8 cellular contexts compared by ENCODE assay signal in genomic region chr2:216110620-216111019, GRCh38. TPM values are rescaled to one million over a fixed set of nuclear protein-coding genes. Genes with fewer than 3 reads are reported as not detected.
DNase-seq lines count a peak whose midpoint lies in the region; TF ChIP-seq lines count a peak whose summit lies in the region.
"Had no signal": no experiment of that assay in that cellular context is flagged by ENCODE, and none has a peak within 500 bp of the region (broad histone marks: within the 10 kb centered on the region; RNA-seq: fewer than 3 reads in every experiment).

No MANE protein-coding gene starts in this region.

- peaks cover 33% of the 10 kb centered on the region for H3F3A ChIP-seq in smooth muscle cell (ENCODE audit: low read depth)

- DNase-seq in WERI-Rb-1 = no peak
- no peak for DNase-seq in foreskin fibroblast
- DNase-seq in smooth muscle cell (lab: John Stamatoyannopoulos, UW; ENCODE audit: unreplicated experiment) = no peak
- no peak for DNase-seq in NCI-H2171 (lab: John Stamatoyannopoulos, UW)
- no peak for DNase-seq in hypothalamus (lab: John Stamatoyannopoulos, UW)
- no peak for DNase-seq in ovary
- DNase-seq: NCI-H2029 treated with DMSO at 0.1 percent for 48 hours had no signal

- TF ChIP-seq CTCF in HEK293 (tag by site-specific recombination; IDR thresholded peaks at IDR 0.05) (no peak), WERI-Rb-1 (IDR thresholded peaks at IDR 0.05; ENCODE audit: low read depth, low read length) (no peak), foreskin fibroblast (IDR thresholded peaks at IDR 0.05; ENCODE audit: low read depth, low read length) (no peak), smooth muscle cell (IDR thresholded peaks at IDR 0.05; ENCODE audit: borderline replicate concordance, insufficient read depth, poor library complexity, severe bottlenecking) (no peak), ovary (IDR thresholded peaks at IDR 0.05) (no peak)

- H3K4me1 ChIP-seq in HEK293 (ENCODE audit: control insufficient read depth, insufficient read depth, low read length) = 0 out of 2 replicates have a peak, but pooled peaks cover 2% of the 10 kb centered on the region
- peaks cover 40% of the 10 kb centered on the region for H3K4me1 ChIP-seq in smooth muscle cell (ENCODE audit: low read depth)
- peaks cover 2% of the 10 kb centered on the region for H3K4me1 ChIP-seq in ovary (ENCODE audit: insufficient read depth)

- intact Hi-C loops in ovary (cut with DNase I) = no loop called here

- H3K4me2 ChIP-seq in smooth muscle cell = peak overlapping the region; percentile 93

- no peaks in the 10 kb centered on the region for H3K9me3 ChIP-seq in HEK293 (ENCODE audit: control insufficient read depth, insufficient read depth, low read depth, low read length)
- H3K9me3 ChIP-seq in WERI-Rb-1 (ENCODE audit: severe bottlenecking) = no peaks in the 10 kb centered on the region
- H3K9me3 ChIP-seq in smooth muscle cell (replicated peaks; ENCODE audit: low read depth) = no peaks in the 10 kb centered on the region
- H3K9me3 ChIP-seq in ovary = no peaks in the 10 kb centered on the region

- POLR2A ChIA-PET in HEK293 (lab: Yijun Ruan, JAX) = interaction anchor here (3.8 kb wide), 1 partner anchor 29 kb away, joined by 18 read pairs; the partner anchor contains the start of genes PECR and TMEM169

- H3K4me3 ChIP-seq in HEK293 (ENCODE audit: low read depth, low read length) (peak overlapping the region; percentile 92), WERI-Rb-1 (ENCODE audit: low read depth, low read length) (peak overlapping the region; percentile 70; the same call in 1 of the 2 replicates), foreskin fibroblast (ENCODE audit: low read depth in 1 of 2, low read length in 2 of 2) (peak overlapping the region; percentile 88 to 99), smooth muscle cell (peak overlapping the region; percentile 75), ovary (no peak overlapping the region)

- no peak overlapping the region for H2AFZ ChIP-seq in smooth muscle cell (ENCODE audit: low read depth)

- H4K20me1 ChIP-seq in smooth muscle cell (ENCODE audit: low read depth) = peaks cover 9% of the 10 kb centered on the region

- H3K79me2 ChIP-seq in smooth muscle cell (ENCODE audit: low read depth) = peaks cover 52% of the 10 kb centered on the region

- CTCF ChIA-PET in HEK293 (lab: Yijun Ruan, JAX) = interaction anchor here (0.6 to 1.6 kb wide), 11 partner anchors 10 to 406 kb away, joined by 3 to 5 read pairs (median 3); no protein-coding TSS in a partner anchor

- no peak for TF ChIP-seq POLR2A in ovary (IDR thresholded peaks at IDR 0.05)

- TF ChIP-seq EP300 in ovary (IDR thresholded peaks at IDR 0.05) = no peak

- H3K36me3 ChIP-seq in HEK293 (ENCODE audit: control insufficient read depth in 2 of 2, insufficient read depth in 1 of 2, low read length in 2 of 2) = peaks cover 9 to 50% of the 10 kb centered on the region in 2 experiments
- peaks cover 53% of the 10 kb centered on the region for H3K36me3 ChIP-seq in WERI-Rb-1
- no peaks in the 10 kb centered on the region for H3K36me3 ChIP-seq in smooth muscle cell (ENCODE audit: low read depth)
- no peaks in the 10 kb centered on the region for H3K36me3 ChIP-seq in ovary

- H3K27ac ChIP-seq in HEK293 (ENCODE audit: extremely low read depth, low read depth, low read length) = no peak overlapping the region
- H3K27ac ChIP-seq in WERI-Rb-1 = peak overlapping the region; percentile 95
- peak overlapping the region; percentile 68 for H3K27ac ChIP-seq in smooth muscle cell (ENCODE audit: low read depth)
- no peak overlapping the region for H3K27ac ChIP-seq in ovary

- peak overlapping the region; percentile 92 for H3K9ac ChIP-seq in smooth muscle cell (ENCODE audit: low read depth)

- H3K27me3 ChIP-seq in WERI-Rb-1 (ENCODE audit: insufficient read depth, low read depth, severe bottlenecking) = no peaks in the 10 kb centered on the region
- H3K27me3 ChIP-seq in smooth muscle cell (ENCODE audit: low read depth) = no peaks in the 10 kb centered on the region
- H3K27me3 ChIP-seq in ovary = no peaks in the 10 kb centered on the region

- WGBS in smooth muscle cell (ENCODE audit: low lambda C conversion rate) = 24% methylated on average over 1 of the region's 1 CpG
- 2 to 4% (median 3%) methylated on average over 1 of the region's 1 CpG for WGBS in ovary, 3 donors

TF ChIP-seq in HEK293, 187 proteins besides CTCF, POLR2A, EP300 and RAD21:
- TF ChIP-seq ZNF561 (tag by site-specific recombination; IDR thresholded peaks at IDR 0.05; ENCODE audit: borderline replicate concordance) (no peak), ZNF335 (tag by site-specific recombination; conservative IDR thresholded peaks at IDR 0.05) (no peak), SP7 (tag by site-specific recombination; IDR thresholded peaks at IDR 0.05) (no peak), ZBTB1 (tag by site-specific recombination; IDR thresholded peaks at IDR 0.05) (no peak), PBX3 (CRISPR knock-in tag; IDR thresholded peaks at IDR 0.05) (no peak), BCL6B (tag by site-specific recombination; IDR thresholded peaks at IDR 0.05) (no peak), ZNF837 (tag by site-specific recombination; IDR thresholded peaks at IDR 0.05) (no peak), KLF17 (tag by site-specific recombination; IDR thresholded peaks at IDR 0.05) (no peak), ZNF148 (tag by site-specific recombination; IDR thresholded peaks at IDR 0.05; ENCODE audit: borderline replicate concordance) (no peak), ATF2 (tag by site-specific recombination; IDR thresholded peaks at IDR 0.05; ENCODE audit: low read depth) (no peak)
TF ChIP-seq in HEK293: peak in this region for 0.

RNA-seq across cellular contexts. Expression of gene XRCC5, which starts 1.5 kb away (rescaled TPM):
- total RNA-seq in smooth muscle cell (266 and 283 TPM in 2 replicates), ovary (100 to 1,000 TPM; 109 to 223 (median 206) TPM)
- polyA plus RNA-seq in smooth muscle cell (197 and 200 TPM in 2 replicates), ovary (100 to 1,000 TPM; 110 to 216 TPM)

RNA-seq across cellular contexts. Expression of gene TMEM169, which starts 28.9 kb away (rescaled TPM):
- total RNA-seq in smooth muscle cell (3.6 and 5.7 TPM in 2 replicates), ovary (under 1 TPM; 0.25 to 0.79 (median 0.37) TPM)
- polyA plus RNA-seq in smooth muscle cell (5.7 and 6.3 TPM in 2 replicates), ovary (under 1 TPM; 0.24 to 0.65 TPM)

RNA-seq across cellular contexts. Expression of gene PECR, which starts 29.0 kb away (rescaled TPM):
- 4.8 and 8.4 TPM in 2 replicates for total RNA-seq in smooth muscle cell
- polyA plus RNA-seq in smooth muscle cell = 3.9 and 10.0 TPM in 2 replicates
- total RNA-seq in ovary = 10 to 100 TPM in 4 of 7 donors, 1 to 10 TPM in 3; 7.0 to 15.0 (median 11.5) TPM
- polyA plus RNA-seq in ovary = 10 to 100 TPM in 1 of 2 donors, 1 to 10 TPM in 1; 8.6 to 11.9 TPM

Comparison
In these comparisons a context has a peak if more than half of its experiments do, and no peak if none do; other contexts are left out.
1. H3K27ac ChIP-seq: peak in WERI-Rb-1 (single experiment) and smooth muscle cell (single experiment); none in HEK293 (single experiment) and ovary (0 of 2).